Comparison of ENCODE assay signal across 8 cellular contexts in genomic region chr22:44180706-44181032, GRCh38. TPM values are rescaled to one million over a fixed set of nuclear protein-coding genes. Genes with fewer than 3 reads are reported as not detected.
DNase-seq lines count a peak whose midpoint lies in the region; ATAC-seq lines count a peak whose summit lies in the region.

PARVG (plus strand) TSS chr22:44180925; CDS start chr22:44183330, 2,405 bp downstream.

- no peaks in the 10 kb centered on the region for H4K20me1 ChIP-seq in Karpas-422 (ENCODE audit: insufficient read depth, low read depth, low read length)

- peak within 1 kb of the TSS; percentile 38 for H3K9ac ChIP-seq in Karpas-422 (ENCODE audit: low read length)

- no peaks in the 10 kb centered on the region for H3K9me2 ChIP-seq in Karpas-422 (replicated peaks; ENCODE audit: insufficient read depth, low read length)

- H3K27me3 ChIP-seq in Karpas-422 (ENCODE audit: low read length), result 0 out of 2 replicates have a peak, but pooled peaks cover 3% of the 10 kb centered on the region

- no peak within 1 kb of the TSS for H2AFZ ChIP-seq in Karpas-422 (ENCODE audit: low read length)

- no peak within 1 kb of the TSS for H3K4me3 ChIP-seq in Karpas-422 (ENCODE audit: low read length)

- DNase-seq in NCI-H2196 (lab: John Stamatoyannopoulos, UW; ENCODE audit: unreplicated experiment) (peak; percentile 49), NCI-H2196 treated with DMSO at 0.1 percent for 48 hours (lab: John Stamatoyannopoulos, UW; ENCODE audit: unreplicated experiment) (no peak), Karpas-422 (peak; percentile 70), mucosa of gallbladder (ENCODE audit: low spot score) (no peak), SW 1271 (lab: John Stamatoyannopoulos, UW) (no peak), left lobe of liver (ENCODE audit: low spot score) (no peak)
- peak; percentile 37 for DNase-seq in activated naive CD4-positive, alpha-beta T cell treated with anti-CD3 and anti-CD28 coated beads, Interleukin-2, amount 50 U/mL, for 16 hours

- H3K9me3 ChIP-seq in Karpas-422 (ENCODE audit: low read length), result no peaks in the 10 kb centered on the region

- no peaks in the 10 kb centered on the region for H3K79me2 ChIP-seq in Karpas-422 (ENCODE audit: low read length)

- no peak within 1 kb of the TSS for H3K27ac ChIP-seq in Karpas-422 (ENCODE audit: low read length)

- no peaks in the 10 kb centered on the region for H3K36me3 ChIP-seq in Karpas-422 (ENCODE audit: insufficient read depth, low read length)

- H3K4me2 ChIP-seq in Karpas-422 (ENCODE audit: low read depth, low read length, poor library complexity, severe bottlenecking), result peak within 1 kb of the TSS; percentile 41

- ATAC-seq in esophagus mucosa (no peak), left lobe of liver (no peak)

- H3K4me1 ChIP-seq in Karpas-422 (ENCODE audit: low read length), result peaks cover 8% of the 10 kb centered on the region

RNA-seq across cellular contexts. Expression of gene PARVG, which starts in this region (rescaled TPM):
- total RNA-seq in Karpas-422 (2014; rRNA removed; shearing (Covaris generic); ENCODE audit: low replicate concordance), result 6.3 and 6.7 TPM in 2 replicates
- total RNA-seq in mucosa of gallbladder (23.3 TPM), esophagus mucosa (2.1 TPM), left lobe of liver (3.9 TPM)

Comparison
In these comparisons a context has a peak if more than half of its experiments do, and no peak if none do; other contexts are left out.
1. DNase-seq: peak in NCI-H2196 (single experiment), Karpas-422 (single experiment) and activated naive CD4-positive, alpha-beta T cell treated with anti-CD3 and anti-CD28 coated beads, Interleukin-2, amount 50 U/mL, for 16 hours (single experiment); none in NCI-H2196 treated with DMSO at 0.1 percent for 48 hours (single experiment), mucosa of gallbladder (single experiment), SW 1271 (0 of 2) and left lobe of liver (single experiment).